1 cellular context compared by ENCODE assay signal in the genomic region with DNA sequence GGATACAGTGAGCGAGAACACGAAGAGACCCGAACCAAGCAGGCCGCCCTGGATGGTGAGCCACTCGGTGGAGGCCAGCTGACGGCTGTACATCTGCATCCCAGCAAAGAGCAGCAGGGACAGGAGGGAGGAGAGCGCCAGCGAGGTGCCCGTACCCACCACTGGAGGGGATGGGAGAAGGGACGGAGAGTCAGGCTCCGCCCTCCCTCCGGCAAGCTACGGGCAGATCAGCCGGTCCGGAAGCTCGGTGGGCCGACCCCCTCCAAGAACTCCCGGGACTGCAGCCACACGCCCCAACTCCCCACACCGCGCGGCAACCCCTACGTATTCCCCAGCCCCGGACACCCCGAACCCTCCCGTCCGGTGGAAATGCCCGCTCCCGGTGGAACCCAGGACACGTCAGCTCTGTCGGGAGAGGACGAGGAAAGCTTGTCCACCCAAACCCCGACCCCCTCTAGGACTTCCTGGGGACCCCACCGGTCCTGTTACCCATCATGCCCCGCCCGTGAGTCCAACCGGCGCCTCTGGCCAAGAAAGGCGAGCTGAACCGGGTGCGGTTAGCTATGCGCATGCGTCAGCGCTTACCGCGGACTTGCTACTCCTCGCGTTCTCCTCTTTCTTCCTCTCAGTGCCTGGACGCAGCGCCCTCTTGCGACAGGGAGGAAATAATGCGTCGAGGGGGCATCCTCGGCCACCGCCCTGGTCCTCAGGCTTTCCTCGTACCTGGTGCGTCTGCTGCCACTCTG.
A peak's percentile ranks its signal among the peaks of the same experiment; 100 is the strongest.
TF ChIP-seq lines count a peak whose summit lies in the region.

A gene (minus strand): TSS at position 573 of the 746 bp plus-strand sequence. CDS start 80 bp downstream, at position 493.

TF ChIP-seq in WTC11, 78 proteins besides CTCF, POLR2A, EP300 and RAD21 (continued from another document):
- TF ChIP-seq, protein P1, sequence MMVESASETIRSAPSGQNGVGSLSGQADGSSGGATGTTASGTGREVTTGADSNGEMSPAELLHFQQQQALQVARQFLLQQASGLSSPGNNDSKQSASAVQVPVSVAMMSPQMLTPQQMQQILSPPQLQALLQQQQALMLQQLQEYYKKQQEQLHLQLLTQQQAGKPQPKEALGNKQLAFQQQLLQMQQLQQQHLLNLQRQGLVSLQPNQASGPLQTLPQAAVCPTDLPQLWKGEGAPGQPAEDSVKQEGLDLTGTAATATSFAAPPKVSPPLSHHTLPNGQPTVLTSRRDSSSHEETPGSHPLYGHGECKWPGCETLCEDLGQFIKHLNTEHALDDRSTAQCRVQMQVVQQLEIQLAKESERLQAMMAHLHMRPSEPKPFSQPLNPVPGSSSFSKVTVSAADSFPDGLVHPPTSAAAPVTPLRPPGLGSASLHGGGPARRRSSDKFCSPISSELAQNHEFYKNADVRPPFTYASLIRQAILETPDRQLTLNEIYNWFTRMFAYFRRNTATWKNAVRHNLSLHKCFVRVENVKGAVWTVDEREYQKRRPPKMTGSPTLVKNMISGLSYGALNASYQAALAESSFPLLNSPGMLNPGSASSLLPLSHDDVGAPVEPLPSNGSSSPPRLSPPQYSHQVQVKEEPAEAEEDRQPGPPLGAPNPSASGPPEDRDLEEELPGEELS (CRISPR knock-in tag; IDR thresholded peaks at IDR 0.05): 0 out of 2 replicates have a peak, but pooled peaks have one; percentile 48
- TF ChIP-seq GTF2I (CRISPR knock-in tag; conservative IDR thresholded peaks at IDR 0.05) (no peak), ZNF396 (CRISPR knock-in tag; IDR thresholded peaks at IDR 0.05; ENCODE audit: borderline replicate concordance) (no peak), ETV6 (CRISPR knock-in tag; IDR thresholded peaks at IDR 0.05) (peak; percentile 75; the same call in 1 of the 2 replicates), FOXP1 (CRISPR knock-in tag; IDR thresholded peaks at IDR 0.05; ENCODE audit: borderline replicate concordance) (no peak; the same call in 1 of the 2 replicates), CBFB (CRISPR knock-in tag; IDR thresholded peaks at IDR 0.05; ENCODE audit: low read depth) (0 out of 2 replicates have a peak, but pooled peaks have one; percentile 16), TP53 (CRISPR knock-in tag; IDR thresholded peaks at IDR 0.05) (0 out of 2 replicates have a peak, but pooled peaks have one; percentile 30), NFE2L1 (CRISPR knock-in tag; IDR thresholded peaks at IDR 0.05) (no peak), FOXK1 (CRISPR knock-in tag; IDR thresholded peaks at IDR 0.05) (peak; percentile 63), SMAD3 (CRISPR knock-in tag; IDR thresholded peaks at IDR 0.05; ENCODE audit: borderline replicate concordance) (peak; percentile 44; the same call in 1 of the 2 replicates), NFYB (CRISPR knock-in tag; conservative IDR thresholded peaks at IDR 0.05; ENCODE audit: low read depth) (no peak), PRRX2 (CRISPR knock-in tag; IDR thresholded peaks at IDR 0.05) (no peak), KAT7 (CRISPR knock-in tag; IDR thresholded peaks at IDR 0.05; ENCODE audit: borderline replicate concordance) (0 out of 2 replicates have a peak, but pooled peaks have one; percentile 60), CREM (CRISPR knock-in tag; IDR thresholded peaks at IDR 0.05) (0 out of 2 replicates have a peak, but pooled peaks have one; percentile 37), MYBL2 (CRISPR knock-in tag; IDR thresholded peaks at IDR 0.05) (no peak), GABPB1 (CRISPR knock-in tag; IDR thresholded peaks at IDR 0.05) (peak; percentile 38; the same call in 1 of the 2 replicates), SMAD4 (CRISPR knock-in tag; IDR thresholded peaks at IDR 0.05) (no peak)
- TF ChIP-seq, protein P2, sequence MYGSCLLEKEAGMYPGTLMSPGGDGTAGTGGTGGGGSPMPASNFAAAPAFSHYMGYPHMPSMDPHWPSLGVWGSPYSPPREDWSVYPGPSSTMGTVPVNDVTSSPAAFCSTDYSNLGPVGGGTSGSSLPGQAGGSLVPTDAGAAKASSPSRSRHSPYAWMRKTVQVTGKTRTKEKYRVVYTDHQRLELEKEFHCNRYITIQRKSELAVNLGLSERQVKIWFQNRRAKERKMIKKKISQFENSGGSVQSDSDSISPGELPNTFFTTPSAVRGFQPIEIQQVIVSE (CRISPR knock-in tag; IDR thresholded peaks at IDR 0.05; ENCODE audit: borderline replicate concordance): no peak
- TF ChIP-seq, protein P3, sequence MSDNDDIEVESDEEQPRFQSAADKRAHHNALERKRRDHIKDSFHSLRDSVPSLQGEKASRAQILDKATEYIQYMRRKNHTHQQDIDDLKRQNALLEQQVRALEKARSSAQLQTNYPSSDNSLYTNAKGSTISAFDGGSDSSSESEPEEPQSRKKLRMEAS (CRISPR knock-in tag; IDR thresholded peaks at IDR 0.05): 0 out of 2 replicates have a peak, but pooled peaks have one; percentile 51
- TF ChIP-seq, protein P4, sequence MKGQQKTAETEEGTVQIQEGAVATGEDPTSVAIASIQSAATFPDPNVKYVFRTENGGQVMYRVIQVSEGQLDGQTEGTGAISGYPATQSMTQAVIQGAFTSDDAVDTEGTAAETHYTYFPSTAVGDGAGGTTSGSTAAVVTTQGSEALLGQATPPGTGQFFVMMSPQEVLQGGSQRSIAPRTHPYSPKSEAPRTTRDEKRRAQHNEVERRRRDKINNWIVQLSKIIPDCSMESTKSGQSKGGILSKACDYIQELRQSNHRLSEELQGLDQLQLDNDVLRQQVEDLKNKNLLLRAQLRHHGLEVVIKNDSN (CRISPR knock-in tag; IDR thresholded peaks at IDR 0.05): peak; percentile 49; the same call in 1 of the 2 replicates
- TF ChIP-seq, protein P5, sequence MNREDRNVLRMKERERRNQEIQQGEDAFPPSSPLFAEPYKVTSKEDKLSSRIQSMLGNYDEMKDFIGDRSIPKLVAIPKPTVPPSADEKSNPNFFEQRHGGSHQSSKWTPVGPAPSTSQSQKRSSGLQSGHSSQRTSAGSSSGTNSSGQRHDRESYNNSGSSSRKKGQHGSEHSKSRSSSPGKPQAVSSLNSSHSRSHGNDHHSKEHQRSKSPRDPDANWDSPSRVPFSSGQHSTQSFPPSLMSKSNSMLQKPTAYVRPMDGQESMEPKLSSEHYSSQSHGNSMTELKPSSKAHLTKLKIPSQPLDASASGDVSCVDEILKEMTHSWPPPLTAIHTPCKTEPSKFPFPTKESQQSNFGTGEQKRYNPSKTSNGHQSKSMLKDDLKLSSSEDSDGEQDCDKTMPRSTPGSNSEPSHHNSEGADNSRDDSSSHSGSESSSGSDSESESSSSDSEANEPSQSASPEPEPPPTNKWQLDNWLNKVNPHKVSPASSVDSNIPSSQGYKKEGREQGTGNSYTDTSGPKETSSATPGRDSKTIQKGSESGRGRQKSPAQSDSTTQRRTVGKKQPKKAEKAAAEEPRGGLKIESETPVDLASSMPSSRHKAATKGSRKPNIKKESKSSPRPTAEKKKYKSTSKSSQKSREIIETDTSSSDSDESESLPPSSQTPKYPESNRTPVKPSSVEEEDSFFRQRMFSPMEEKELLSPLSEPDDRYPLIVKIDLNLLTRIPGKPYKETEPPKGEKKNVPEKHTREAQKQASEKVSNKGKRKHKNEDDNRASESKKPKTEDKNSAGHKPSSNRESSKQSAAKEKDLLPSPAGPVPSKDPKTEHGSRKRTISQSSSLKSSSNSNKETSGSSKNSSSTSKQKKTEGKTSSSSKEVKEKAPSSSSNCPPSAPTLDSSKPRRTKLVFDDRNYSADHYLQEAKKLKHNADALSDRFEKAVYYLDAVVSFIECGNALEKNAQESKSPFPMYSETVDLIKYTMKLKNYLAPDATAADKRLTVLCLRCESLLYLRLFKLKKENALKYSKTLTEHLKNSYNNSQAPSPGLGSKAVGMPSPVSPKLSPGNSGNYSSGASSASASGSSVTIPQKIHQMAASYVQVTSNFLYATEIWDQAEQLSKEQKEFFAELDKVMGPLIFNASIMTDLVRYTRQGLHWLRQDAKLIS (CRISPR knock-in tag; IDR thresholded peaks at IDR 0.05; ENCODE audit: borderline replicate concordance): no peak
- TF ChIP-seq, protein P6, sequence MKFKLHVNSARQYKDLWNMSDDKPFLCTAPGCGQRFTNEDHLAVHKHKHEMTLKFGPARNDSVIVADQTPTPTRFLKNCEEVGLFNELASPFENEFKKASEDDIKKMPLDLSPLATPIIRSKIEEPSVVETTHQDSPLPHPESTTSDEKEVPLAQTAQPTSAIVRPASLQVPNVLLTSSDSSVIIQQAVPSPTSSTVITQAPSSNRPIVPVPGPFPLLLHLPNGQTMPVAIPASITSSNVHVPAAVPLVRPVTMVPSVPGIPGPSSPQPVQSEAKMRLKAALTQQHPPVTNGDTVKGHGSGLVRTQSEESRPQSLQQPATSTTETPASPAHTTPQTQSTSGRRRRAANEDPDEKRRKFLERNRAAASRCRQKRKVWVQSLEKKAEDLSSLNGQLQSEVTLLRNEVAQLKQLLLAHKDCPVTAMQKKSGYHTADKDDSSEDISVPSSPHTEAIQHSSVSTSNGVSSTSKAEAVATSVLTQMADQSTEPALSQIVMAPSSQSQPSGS (CRISPR knock-in tag; IDR thresholded peaks at IDR 0.05; ENCODE audit: borderline replicate concordance, low read depth): no peak
- TF ChIP-seq, protein P7, sequence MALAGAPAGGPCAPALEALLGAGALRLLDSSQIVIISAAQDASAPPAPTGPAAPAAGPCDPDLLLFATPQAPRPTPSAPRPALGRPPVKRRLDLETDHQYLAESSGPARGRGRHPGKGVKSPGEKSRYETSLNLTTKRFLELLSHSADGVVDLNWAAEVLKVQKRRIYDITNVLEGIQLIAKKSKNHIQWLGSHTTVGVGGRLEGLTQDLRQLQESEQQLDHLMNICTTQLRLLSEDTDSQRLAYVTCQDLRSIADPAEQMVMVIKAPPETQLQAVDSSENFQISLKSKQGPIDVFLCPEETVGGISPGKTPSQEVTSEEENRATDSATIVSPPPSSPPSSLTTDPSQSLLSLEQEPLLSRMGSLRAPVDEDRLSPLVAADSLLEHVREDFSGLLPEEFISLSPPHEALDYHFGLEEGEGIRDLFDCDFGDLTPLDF (CRISPR knock-in tag; IDR thresholded peaks at IDR 0.05): no peak
- TF ChIP-seq, protein P8, sequence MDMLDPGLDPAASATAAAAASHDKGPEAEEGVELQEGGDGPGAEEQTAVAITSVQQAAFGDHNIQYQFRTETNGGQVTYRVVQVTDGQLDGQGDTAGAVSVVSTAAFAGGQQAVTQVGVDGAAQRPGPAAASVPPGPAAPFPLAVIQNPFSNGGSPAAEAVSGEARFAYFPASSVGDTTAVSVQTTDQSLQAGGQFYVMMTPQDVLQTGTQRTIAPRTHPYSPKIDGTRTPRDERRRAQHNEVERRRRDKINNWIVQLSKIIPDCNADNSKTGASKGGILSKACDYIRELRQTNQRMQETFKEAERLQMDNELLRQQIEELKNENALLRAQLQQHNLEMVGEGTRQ (CRISPR knock-in tag; IDR thresholded peaks at IDR 0.05): no peak
